ENCODE assay signal across 32 cellular contexts in genomic region chr3:48344867-48345507, GRCh38. TPM values are rescaled to one million over a fixed set of nuclear protein-coding genes. Genes with fewer than 3 reads are reported as not detected.
"Had no signal": no experiment of that assay in that cellular context is flagged by ENCODE, and none has a peak within 500 bp of the region (broad histone marks: within the 10 kb centered on the region; RNA-seq: fewer than 3 reads in every experiment).

No MANE protein-coding gene starts in this region.

- H3K9me3 Mint-ChIP-seq: activated B cell treated with CpG ODN at 0.5 μM for 24 hours; central memory CD8-positive, alpha-beta T cell; nephron; T-helper 1 cell treated with Interleukin-12 subunit alpha and Interleukin-12 subunit beta and Interleukin-4 antibody, amounts not matched to agents 30 μg/mL and 1 μg/mL, for 36 hours had no signal

- H3K27me3 Mint-ChIP-seq: activated naive CD8-positive, alpha-beta T cell had no signal

- ATAC-seq: gastrocnemius medialis, mucosa of descending colon, right cardiac atrium had no signal

- H3K27ac ChIP-seq: gastrocnemius medialis, left ventricle myocardium inferior, tibial nerve had no signal

- H3K27ac Mint-ChIP-seq: activated B cell treated with CpG ODN at 0.5 μM for 24 hours; activated naive CD8-positive, alpha-beta T cell; nephron; T-helper 1 cell treated with Interleukin-12 subunit alpha and Interleukin-12 subunit beta and Interleukin-4 antibody, amounts not matched to agents 30 μg/mL and 1 μg/mL, for 36 hours had no signal

- H3K4me3 Mint-ChIP-seq: activated B cell treated with CpG ODN at 0.5 μM for 24 hours; activated naive CD8-positive, alpha-beta T cell; central memory CD8-positive, alpha-beta T cell; nephron; T-helper 1 cell treated with Interleukin-12 subunit alpha and Interleukin-12 subunit beta and Interleukin-4 antibody, amounts not matched to agents 30 μg/mL and 1 μg/mL, for 36 hours had no signal

- H3K36me3 Mint-ChIP-seq: activated naive CD8-positive, alpha-beta T cell had no signal

- DNase-seq: activated B cell treated with CpG ODN at 0.5 μM for 24 hours; activated CD4-positive, alpha-beta T cell treated with anti-CD3 and anti-CD28 coated beads for 4 hours; activated CD4-positive, alpha-beta T cell treated with anti-CD3 and anti-CD28 coated beads, Interleukin-2, amount 50 U/mL, for 4 hours; activated CD8-positive, alpha-beta memory T cell treated with anti-CD3 and anti-CD28 coated beads for 24 hours; activated effector memory CD4-positive, alpha-beta T cell treated with Interleukin-2 at 50 U/mL for 16 hours; activated naive CD4-positive, alpha-beta T cell treated with Interleukin-2 at 50 U/mL for 16 hours; anterior cingulate cortex; effector CD8-positive, alpha-beta T cell; erythroblast; gastrocnemius medialis; glutamatergic neuron; left ventricle myocardium inferior; mucosa of descending colon; posterior cingulate gyrus; right cardiac atrium; stimulated activated CD4-positive, alpha-beta T cell treated with anti-CD3 and anti-CD28 coated beads, Interleukin-2, amount 100 ng/mL, for 48 hours; stimulated activated naive CD4-positive, alpha-beta T cell treated with Interleukin-2 at 50 U/mL for 16 hours; T-helper 9 cell had no signal

- H3K4me1 Mint-ChIP-seq: activated B cell treated with CpG ODN at 0.5 μM for 24 hours; central memory CD8-positive, alpha-beta T cell; nephron had no signal

RNA-seq across cellular contexts. Expression of gene SPINK8, which starts 11.5 kb away (rescaled TPM):
- total RNA-seq: activated B cell treated with CpG ODN at 0.5 μM for 24 hours, bronchial epithelial cell, dermis microvascular lymphatic vessel endothelial cell, gastrocnemius medialis, left ventricle myocardium inferior, lung, mesenteric fat pad, mucosa of descending colon, osteoblast, right cardiac atrium, skeletal muscle tissue, temporal lobe, tibial nerve, urinary bladder had no signal
- polyA plus RNA-seq: adipose tissue, lung, right cardiac atrium, urinary bladder had no signal

RNA-seq across cellular contexts. Expression of gene FBXW12, which starts 27.0 kb away (rescaled TPM):
- total RNA-seq: activated B cell treated with CpG ODN at 0.5 μM for 24 hours, bronchial epithelial cell, dermis microvascular lymphatic vessel endothelial cell, gastrocnemius medialis, left ventricle myocardium inferior, lung, mesenteric fat pad, mucosa of descending colon, osteoblast, right cardiac atrium, tibial nerve had no signal
- polyA plus RNA-seq: lung, right cardiac atrium, urinary bladder had no signal
